Comparison of ENCODE assay signal across 12 cellular contexts in the genomic region with DNA sequence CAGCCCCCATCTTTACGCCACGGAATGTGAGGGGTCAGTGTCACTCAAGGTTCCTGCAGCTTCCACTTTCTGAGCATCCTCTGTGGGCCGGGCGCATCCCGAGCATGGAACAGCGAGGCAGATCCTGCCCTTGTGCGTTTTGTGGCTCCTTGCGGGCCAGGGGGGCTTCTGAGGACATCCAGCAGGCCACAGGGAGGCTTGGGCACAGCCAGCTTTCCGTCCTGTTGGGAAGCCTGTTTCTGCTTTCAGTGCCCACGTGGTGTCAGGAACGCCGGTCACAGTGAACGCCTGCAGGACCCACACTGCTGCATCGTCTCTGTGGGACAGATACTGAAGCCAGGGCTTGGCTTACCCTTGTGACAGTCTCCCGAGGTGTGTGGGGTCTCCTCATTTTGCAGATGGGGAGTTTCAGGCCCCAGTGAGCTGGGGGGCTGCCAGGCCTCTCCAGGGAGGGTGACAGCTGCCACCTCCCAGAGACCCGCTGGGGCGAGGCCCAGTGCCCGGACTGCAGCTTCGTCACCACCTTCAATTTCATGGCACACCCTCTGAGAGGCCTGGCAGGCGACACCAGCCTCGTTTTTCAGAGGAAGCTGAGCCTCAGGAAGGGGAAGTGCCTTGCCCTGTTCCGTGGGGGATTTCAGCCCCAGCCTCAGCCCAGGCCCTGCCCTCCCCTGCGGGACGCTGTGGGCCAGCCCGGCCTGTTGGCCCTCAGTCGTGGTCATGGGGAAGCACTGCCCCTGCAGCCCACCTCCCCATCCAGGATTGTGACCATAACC. TPM values are rescaled to one million over a fixed set of nuclear protein-coding genes. Genes with fewer than 3 reads are reported as not detected.
A peak's percentile ranks its signal among the peaks of the same experiment; 100 is the strongest.
DNase-seq lines count a peak whose midpoint lies in the region; ATAC-seq and TF ChIP-seq lines count a peak whose summit lies in the region.
"Not testable (repeated sequence)": the region's sequence is repeated elsewhere in the genome, so short reads cannot be mapped to it uniquely, and the experiment has no call there.
"Had no signal": no experiment of that assay in that cellular context is flagged by ENCODE, and none has a peak within 500 bp of the region (broad histone marks: within the 10 kb centered on the region; RNA-seq: fewer than 3 reads in every experiment).

No MANE protein-coding gene starts in this region.

- H3K4me3 ChIP-seq in ascending aorta; right atrium auricular region; mucosa of descending colon; aorta (ENCODE audit: low read length in 2 of 2): not testable (repeated sequence)

- not testable (repeated sequence) for H3K27ac Mint-ChIP-seq in stimulated activated naive B cell treated with anti-CD40 and anti-IgM and Interleukin-4, amounts not matched to agents 10 μg/mL and 1 μg/mL and 100 μg/mL, for 72 hours

- not testable (repeated sequence) for TF ChIP-seq CTCF in ascending aorta (IDR thresholded peaks at IDR 0.05); right atrium auricular region (IDR thresholded peaks at IDR 0.05); mucosa of descending colon (IDR thresholded peaks at IDR 0.05)

- H3K4me1 ChIP-seq in ascending aorta; mucosa of descending colon (ENCODE audit: low read depth); aorta (ENCODE audit: control insufficient read depth in 1 of 2, insufficient read depth in 2 of 2, low read length in 2 of 2): not testable (repeated sequence)
- H3K4me1 ChIP-seq in right atrium auricular region: peaks cover 0 to 47% of the 10 kb centered on the region in 2 donors

- intact Hi-C loops in ascending aorta (cut with DNase I) (loop anchor here (5.0 kb wide), 1 partner anchor 238 kb away; no protein-coding TSS in a partner anchor), aorta (cut with DNase I) (loop anchor here (5.0 kb wide), 1 partner anchor 282 kb away; no protein-coding TSS in a partner anchor)
- intact Hi-C loops in Right ventricle myocardium inferior (cut with DNase I); mucosa of descending colon (cut with DNase I, micrococcal nuclease): not testable (repeated sequence)

- ATAC-seq in Right ventricle myocardium inferior: peak; percentile 21
- ATAC-seq in mucosa of descending colon: peak; percentile 14
- ATAC-seq in stimulated activated naive B cell treated with anti-CD40 and anti-IgM and Interleukin-4, amounts not matched to agents 10 μg/mL and 1 μg/mL and 100 μg/mL, for 72 hours (replicated peaks): peak; percentile 15 to 44
- ATAC-seq in aorta (ENCODE audit: low FRiP score): peak; percentile 14

- H3K36me3 ChIP-seq in ascending aorta; right atrium auricular region; mucosa of descending colon (ENCODE audit: low read depth); aorta (ENCODE audit: control insufficient read depth in 1 of 2, insufficient read depth in 2 of 2, low read length in 1 of 2): not testable (repeated sequence)

- H3K9me3 ChIP-seq in ascending aorta; right atrium auricular region; mucosa of descending colon; aorta (ENCODE audit: control insufficient read depth, low read length): not testable (repeated sequence)

- not testable (repeated sequence) for H3K27me3 Mint-ChIP-seq in stimulated activated naive B cell treated with anti-CD40 and anti-IgM and Interleukin-4, amounts not matched to agents 10 μg/mL and 1 μg/mL and 100 μg/mL, for 72 hours

- DNase-seq in CD1c-positive myeloid dendritic cell (ENCODE audit: extremely low spot score) (peak; percentile 43), NCI-H1694 treated with DMSO at 0.1 percent for 48 hours (lab: John Stamatoyannopoulos, UW) (peak; percentile 50), Right ventricle myocardium inferior (ENCODE audit: missing footprints) (peak; percentile 74), mucosa of descending colon (peak in 1 of 3 donors; percentile 42)
- not testable (repeated sequence) for DNase-seq in ascending aorta (ENCODE audit: low spot score in 2 of 2); right atrium auricular region (ENCODE audit: low spot score); stimulated activated naive B cell treated with anti-CD40 and anti-IgM and Interleukin-4, amounts not matched to agents 10 μg/mL and 1 μg/mL and 100 μg/mL, for 72 hours; aorta

- H3K27me3 ChIP-seq in ascending aorta; right atrium auricular region; aorta (ENCODE audit: control insufficient read depth in 1 of 2, insufficient read depth in 2 of 2, low read length in 1 of 2): not testable (repeated sequence)

- 66 to 78% methylated on average over 18 to 26 of the region's 26 CpGs for WGBS in aorta, 2 donors

- H3K4me3 Mint-ChIP-seq in stimulated activated naive B cell treated with anti-CD40 and anti-IgM and Interleukin-4, amounts not matched to agents 10 μg/mL and 1 μg/mL and 100 μg/mL, for 72 hours: not testable (repeated sequence)

- peak overlapping the region; percentile 4 to 11 for H3K27ac ChIP-seq in ascending aorta
- peak overlapping the region; percentile 66 to 74 for H3K27ac ChIP-seq in right atrium auricular region
- not testable (repeated sequence) for H3K27ac ChIP-seq in aorta (ENCODE audit: low read depth in 1 of 2, low read length in 2 of 2)

- not testable (repeated sequence) for H3K36me3 Mint-ChIP-seq in stimulated activated naive B cell treated with anti-CD40 and anti-IgM and Interleukin-4, amounts not matched to agents 10 μg/mL and 1 μg/mL and 100 μg/mL, for 72 hours

- H3K9me3 Mint-ChIP-seq in stimulated activated naive B cell treated with anti-CD40 and anti-IgM and Interleukin-4, amounts not matched to agents 10 μg/mL and 1 μg/mL and 100 μg/mL, for 72 hours: peaks cover 12 to 14% of the 10 kb centered on the region in 2 donors

- H3K4me1 Mint-ChIP-seq in stimulated activated naive B cell treated with anti-CD40 and anti-IgM and Interleukin-4, amounts not matched to agents 10 μg/mL and 1 μg/mL and 100 μg/mL, for 72 hours: not testable (repeated sequence)

RNA-seq across cellular contexts. Expression of gene KCNJ12, which starts 29.0 kb away (rescaled TPM):
- total RNA-seq in ascending aorta (13.2 TPM), Right ventricle myocardium inferior (12.6 TPM), right atrium auricular region (10 to 100 TPM; 12.0 to 17.3 TPM), mucosa of descending colon (1 to 10 TPM in 2 of 3 donors, under 1 TPM in 1; 0.67 to 1.9 (median 1.1) TPM), aorta (1 to 10 TPM; 2.9 to 4.0 TPM)
- under 1 TPM in 1 of 2 donors, not detected in 1; 0.13 TPM for polyA plus RNA-seq in aorta
- total RNA-seq: HepG2, HT-29 had no signal
- polyA plus RNA-seq: CD14-positive monocyte, HepG2, K562 had no signal
